ENCODE assay signal across 9 cellular contexts in genomic region chr5:14873093-14873492, GRCh38. TPM values are rescaled to one million over a fixed set of nuclear protein-coding genes. Genes with fewer than 3 reads are reported as not detected.
DNase-seq lines count a peak whose midpoint lies in the region; ATAC-seq and TF ChIP-seq lines count a peak whose summit lies in the region.
"Had no signal": no experiment of that assay in that cellular context is flagged by ENCODE, and none has a peak within 500 bp of the region (broad histone marks: within the 10 kb centered on the region; RNA-seq: fewer than 3 reads in every experiment).

No MANE protein-coding gene starts in this region.

- H3K36me3 ChIP-seq in lower lobe of right lung (no peaks in the 10 kb centered on the region), suprapubic skin (no peaks in the 10 kb centered on the region)
- H3K36me3 ChIP-seq: colonic mucosa had no signal

- no peaks in the 10 kb centered on the region for H3K9me3 ChIP-seq in lower lobe of right lung
- H3K9me3 ChIP-seq in suprapubic skin = no peaks in the 10 kb centered on the region
- H3K9me3 ChIP-seq: colonic mucosa had no signal

- H3K27ac Mint-ChIP-seq in activated naive CD4-positive, alpha-beta T cell treated with anti-CD3 and anti-CD28 coated beads for 36 hours = peak overlapping the region; percentile 53
- peak overlapping the region; percentile 86 for H3K27ac Mint-ChIP-seq in activated T-helper 17 cell treated with anti-CD3 and anti-CD28 coated beads, Interleukin-2, amount 50 U/mL, for 72 hours

- CTCF ChIA-PET in activated naive CD4-positive, alpha-beta T cell treated with anti-CD3 and anti-CD28 coated beads for 36 hours (lab: Charles Lee) = interaction anchor here (0.9 to 1.2 kb wide), 4 partner anchors 60 to 129 kb away, joined by 3 to 4 read pairs (median 3); no protein-coding TSS in a partner anchor

- WGBS in suprapubic skin = 89% methylated on average over 9 of the region's 9 CpGs

- in situ Hi-C loops in GM13976 (cut with MboI; ENCODE audit: low sequenced_read_pairs, unreplicated experiment) = no loop called here

- H3K36me3 Mint-ChIP-seq in activated naive CD4-positive, alpha-beta T cell treated with anti-CD3 and anti-CD28 coated beads for 36 hours (ENCODE audit: low read depth) = peaks cover 7% of the 10 kb centered on the region
- H3K36me3 Mint-ChIP-seq in activated T-helper 17 cell treated with anti-CD3 and anti-CD28 coated beads, Interleukin-2, amount 50 U/mL, for 72 hours (ENCODE audit: low read depth) = peaks cover 14% of the 10 kb centered on the region

- intact Hi-C loops in activated naive CD4-positive, alpha-beta T cell treated with anti-CD3 and anti-CD28 coated beads for 36 hours (cut with micrococcal nuclease) = loop anchor here (5.0 kb wide), 2 partner anchors 291 to 1594 kb away; partner anchors contain the start of genes OTULINL and ZNF622
- intact Hi-C loops in lower lobe of right lung (cut with DNase I) = loop anchor here (10.0 kb wide), 1 partner anchor 148 kb away; no protein-coding TSS in a partner anchor

- TF ChIP-seq CTCF in lower lobe of right lung (IDR thresholded peaks at IDR 0.05) = no peak
- TF ChIP-seq CTCF in suprapubic skin (IDR thresholded peaks at IDR 0.05) = no peak
- TF ChIP-seq CTCF in GM13976 (IDR thresholded peaks at IDR 0.05; ENCODE audit: borderline replicate concordance, control extremely low read depth, extremely low read depth, insufficient read depth, missing control alignments) = no peak

- no peak for ATAC-seq in activated T-helper 17 cell treated with anti-CD3 and anti-CD28 coated beads, Interleukin-2, amount 50 U/mL, for 72 hours (replicated peaks)
- ATAC-seq in lower lobe of right lung (no peak), GM18519 (IDR thresholded peaks at IDR 0.05; ENCODE audit: low FRiP score, unreplicated experiment) (no peak)

- H3K4me3 Mint-ChIP-seq in activated naive CD4-positive, alpha-beta T cell treated with anti-CD3 and anti-CD28 coated beads for 36 hours = peak overlapping the region; percentile 89
- peak overlapping the region; percentile 83 for H3K4me3 Mint-ChIP-seq in activated T-helper 17 cell treated with anti-CD3 and anti-CD28 coated beads, Interleukin-2, amount 50 U/mL, for 72 hours

- DNase-seq in activated naive CD4-positive, alpha-beta T cell treated with anti-CD3 and anti-CD28 coated beads for 36 hours = peak; percentile 33
- DNase-seq in activated naive CD4-positive, alpha-beta T cell treated with Interleukin-2 at 50 U/mL for 16 hours = no peak
- DNase-seq in lower lobe of right lung (no peak), suprapubic skin (ENCODE audit: low spot score in 2 of 2) (no peak), GM13976 (ENCODE audit: low spot score) (no peak)
- DNase-seq in stimulated activated CD8-positive, alpha-beta memory T cell treated with anti-CD3 and anti-CD28 coated beads, Interleukin-4, amount 100 ng/mL, for 48 hours = no peak

- no peak for TF ChIP-seq EP300 in suprapubic skin (IDR thresholded peaks at IDR 0.05)

- H3K27me3 ChIP-seq in lower lobe of right lung (ENCODE audit: low read depth) (no peaks in the 10 kb centered on the region), suprapubic skin (no peaks in the 10 kb centered on the region)
- H3K27me3 ChIP-seq: colonic mucosa had no signal

- H3K9me3 Mint-ChIP-seq in activated naive CD4-positive, alpha-beta T cell treated with anti-CD3 and anti-CD28 coated beads for 36 hours = no peaks in the 10 kb centered on the region
- no peaks in the 10 kb centered on the region for H3K9me3 Mint-ChIP-seq in activated T-helper 17 cell treated with anti-CD3 and anti-CD28 coated beads, Interleukin-2, amount 50 U/mL, for 72 hours

- peak overlapping the region; percentile 79 for H3K4me3 ChIP-seq in lower lobe of right lung
- H3K4me3 ChIP-seq in suprapubic skin = peak overlapping the region; percentile 91

- H3K27ac ChIP-seq in lower lobe of right lung = peak overlapping the region; percentile 92
- peak overlapping the region; percentile 96 for H3K27ac ChIP-seq in suprapubic skin

- peaks cover 19% of the 10 kb centered on the region for H3K4me1 ChIP-seq in lower lobe of right lung
- peaks cover 25% of the 10 kb centered on the region for H3K4me1 ChIP-seq in suprapubic skin

- TF ChIP-seq POLR2A in suprapubic skin (IDR thresholded peaks at IDR 0.05) = no peak

- H3K27me3 Mint-ChIP-seq in activated naive CD4-positive, alpha-beta T cell treated with anti-CD3 and anti-CD28 coated beads for 36 hours (ENCODE audit: low read depth) = no peaks in the 10 kb centered on the region
- no peaks in the 10 kb centered on the region for H3K27me3 Mint-ChIP-seq in activated T-helper 17 cell treated with anti-CD3 and anti-CD28 coated beads, Interleukin-2, amount 50 U/mL, for 72 hours

- H3K4me1 Mint-ChIP-seq in activated naive CD4-positive, alpha-beta T cell treated with anti-CD3 and anti-CD28 coated beads for 36 hours (ENCODE audit: low read depth) = peaks cover 29% of the 10 kb centered on the region
- H3K4me1 Mint-ChIP-seq in activated T-helper 17 cell treated with anti-CD3 and anti-CD28 coated beads, Interleukin-2, amount 50 U/mL, for 72 hours = peaks cover 14% of the 10 kb centered on the region

RNA-seq across cellular contexts. Expression of gene ANKH, which starts 1.5 kb away (rescaled TPM):
- 10 to 100 TPM; 92.0 to 93.5 TPM for total RNA-seq in activated naive CD4-positive, alpha-beta T cell treated with anti-CD3 and anti-CD28 coated beads for 36 hours
- 100 to 1,000 TPM; 101 to 193 TPM for total RNA-seq in activated T-helper 17 cell treated with anti-CD3 and anti-CD28 coated beads, Interleukin-2, amount 50 U/mL, for 72 hours
- total RNA-seq in lower lobe of right lung = 53.7 TPM
- total RNA-seq in suprapubic skin = 10 to 100 TPM; 59.8 to 86.1 (median 70.4) TPM
